In the genomic region with DNA sequence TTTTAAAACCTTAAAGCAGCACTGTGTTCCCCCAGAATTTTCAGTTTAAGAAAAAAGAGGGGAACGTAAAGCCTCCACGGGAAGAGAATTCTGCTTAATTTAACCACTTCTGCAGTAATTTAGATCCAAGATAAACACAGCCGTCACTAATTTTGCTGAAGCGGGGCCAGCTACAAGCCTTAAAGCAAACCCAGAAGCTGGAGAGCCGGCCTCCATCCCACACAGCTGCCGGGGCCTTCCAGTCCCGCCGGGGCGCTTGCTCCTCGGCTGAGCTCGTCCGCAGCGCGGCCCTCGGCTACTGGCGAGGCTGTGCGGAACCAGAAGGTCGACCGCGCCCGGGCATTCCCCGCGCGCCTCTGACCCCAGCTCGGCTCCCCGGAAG, we compare ENCODE assay signal across 3 cellular contexts.
A peak's percentile ranks its signal among the peaks of the same experiment; 100 is the strongest.
TF ChIP-seq lines count a peak whose summit lies in the region.

No MANE protein-coding gene starts in this region.

TF ChIP-seq in IMR-90, 13 proteins besides CTCF, POLR2A, EP300 and RAD21:
- TF ChIP-seq CHD1 (IDR thresholded peaks at IDR 0.05; ENCODE audit: low read depth, low read length) (0 out of 2 replicates have a peak, but pooled peaks have one; percentile 20), RCOR1 (IDR thresholded peaks at IDR 0.05; ENCODE audit: insufficient replicate concordance, low read length) (no peak)

TF ChIP-seq in K562, 482 proteins besides CTCF, POLR2A, EP300 and RAD21:
- TF ChIP-seq ILF3 (IDR thresholded peaks at IDR 0.05; ENCODE audit: borderline replicate concordance) (no peak), ZNF695 (CRISPR knock-in tag; IDR thresholded peaks at IDR 0.05) (no peak)
- TF ChIP-seq, protein P1, sequence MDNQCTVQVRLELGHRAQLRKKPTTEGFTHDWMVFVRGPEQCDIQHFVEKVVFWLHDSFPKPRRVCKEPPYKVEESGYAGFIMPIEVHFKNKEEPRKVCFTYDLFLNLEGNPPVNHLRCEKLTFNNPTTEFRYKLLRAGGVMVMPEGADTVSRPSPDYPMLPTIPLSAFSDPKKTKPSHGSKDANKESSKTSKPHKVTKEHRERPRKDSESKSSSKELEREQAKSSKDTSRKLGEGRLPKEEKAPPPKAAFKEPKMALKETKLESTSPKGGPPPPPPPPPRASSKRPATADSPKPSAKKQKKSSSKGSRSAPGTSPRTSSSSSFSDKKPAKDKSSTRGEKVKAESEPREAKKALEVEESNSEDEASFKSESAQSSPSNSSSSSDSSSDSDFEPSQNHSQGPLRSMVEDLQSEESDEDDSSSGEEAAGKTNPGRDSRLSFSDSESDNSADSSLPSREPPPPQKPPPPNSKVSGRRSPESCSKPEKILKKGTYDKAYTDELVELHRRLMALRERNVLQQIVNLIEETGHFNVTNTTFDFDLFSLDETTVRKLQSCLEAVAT (IDR thresholded peaks at IDR 0.05) = 0 out of 4 replicates have a peak, but pooled peaks of 1 of the 2 experiments have one; percentile 4
- TF ChIP-seq, protein P2, sequence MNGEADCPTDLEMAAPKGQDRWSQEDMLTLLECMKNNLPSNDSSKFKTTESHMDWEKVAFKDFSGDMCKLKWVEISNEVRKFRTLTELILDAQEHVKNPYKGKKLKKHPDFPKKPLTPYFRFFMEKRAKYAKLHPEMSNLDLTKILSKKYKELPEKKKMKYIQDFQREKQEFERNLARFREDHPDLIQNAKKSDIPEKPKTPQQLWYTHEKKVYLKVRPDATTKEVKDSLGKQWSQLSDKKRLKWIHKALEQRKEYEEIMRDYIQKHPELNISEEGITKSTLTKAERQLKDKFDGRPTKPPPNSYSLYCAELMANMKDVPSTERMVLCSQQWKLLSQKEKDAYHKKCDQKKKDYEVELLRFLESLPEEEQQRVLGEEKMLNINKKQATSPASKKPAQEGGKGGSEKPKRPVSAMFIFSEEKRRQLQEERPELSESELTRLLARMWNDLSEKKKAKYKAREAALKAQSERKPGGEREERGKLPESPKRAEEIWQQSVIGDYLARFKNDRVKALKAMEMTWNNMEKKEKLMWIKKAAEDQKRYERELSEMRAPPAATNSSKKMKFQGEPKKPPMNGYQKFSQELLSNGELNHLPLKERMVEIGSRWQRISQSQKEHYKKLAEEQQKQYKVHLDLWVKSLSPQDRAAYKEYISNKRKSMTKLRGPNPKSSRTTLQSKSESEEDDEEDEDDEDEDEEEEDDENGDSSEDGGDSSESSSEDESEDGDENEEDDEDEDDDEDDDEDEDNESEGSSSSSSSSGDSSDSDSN (IDR thresholded peaks at IDR 0.05; ENCODE audit: borderline replicate concordance in 1 of 2, low read depth in 2 of 2, low read length in 2 of 2) = peak; percentile 22 to 80; a peak in 2 of 4 replicates

TF ChIP-seq in liver, 16 proteins besides CTCF, POLR2A, EP300 and RAD21:
- TF ChIP-seq FOXA2 (IDR thresholded peaks at IDR 0.05) = no peak
- TF ChIP-seq GABPA (IDR thresholded peaks at IDR 0.05 in 1 of 2, conservative IDR thresholded peaks at IDR 0.05 in 1 of 2) = no peak
- TF ChIP-seq, protein P3, sequence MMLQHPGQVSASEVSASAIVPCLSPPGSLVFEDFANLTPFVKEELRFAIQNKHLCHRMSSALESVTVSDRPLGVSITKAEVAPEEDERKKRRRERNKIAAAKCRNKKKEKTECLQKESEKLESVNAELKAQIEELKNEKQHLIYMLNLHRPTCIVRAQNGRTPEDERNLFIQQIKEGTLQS (IDR thresholded peaks at IDR 0.05) = no peak
- no peak for TF ChIP-seq JUND (IDR thresholded peaks at IDR 0.05)
- no peak for TF ChIP-seq TAF1 (conservative IDR thresholded peaks at IDR 0.05)
- no peak for TF ChIP-seq SP1 (IDR thresholded peaks at IDR 0.05)
- TF ChIP-seq RXRA (IDR thresholded peaks at IDR 0.05) = no peak
